Comparison of ENCODE assay signal across 14 cellular contexts in genomic region chr19:843836-844299, GRCh38. TPM values are rescaled to one million over a fixed set of nuclear protein-coding genes. Genes with fewer than 3 reads are reported as not detected.
DNase-seq lines count a peak whose midpoint lies in the region; ATAC-seq, FAIRE-seq and TF ChIP-seq lines count a peak whose summit lies in the region.
"Had no signal": no experiment of that assay in that cellular context is flagged by ENCODE, and none has a peak within 500 bp of the region (broad histone marks: within the 10 kb centered on the region; RNA-seq: fewer than 3 reads in every experiment).

No MANE protein-coding gene starts in this region.

- WGBS in K562 (ENCODE audit: insufficient coverage, low coverage, missing lambda C conversion rate) = 3% methylated on average over 12 of the region's 43 CpGs

- no peaks in the 10 kb centered on the region for H3K9me1 ChIP-seq in K562 (ENCODE audit: control insufficient read depth, insufficient read depth, low read length)

- peak overlapping the region; percentile 87 for H3K4me2 ChIP-seq in K562 (ENCODE audit: insufficient read depth, low read length)

- in situ Hi-C loops in K562 (cut with MboI) = no loop called here

- H3K4me3 ChIP-seq in K562 (peak overlapping the region; percentile 39), left lung (peak overlapping the region; percentile 3 to 19), thoracic aorta (peak overlapping the region; percentile 35)

- no peak for TF ChIP-seq POLR2A in K562 (conservative IDR thresholded peaks at IDR 0.05)

- H2AFZ ChIP-seq in K562 (ENCODE audit: low read depth, low read length) = peak overlapping the region; percentile 87

- POLR2A ChIA-PET in K562 (lab: Yijun Ruan, JAX) = interaction anchor here (1.1 to 1.2 kb wide), 2 partner anchors 12 to 45 kb away, joined by 3 read pairs; no protein-coding TSS in a partner anchor

- ATAC-seq in K562 = peak; percentile 71
- peak; percentile 64 for ATAC-seq in left lung
- no peak for ATAC-seq in thoracic aorta (ENCODE audit: insufficient number of reproducible peaks, low FRiP score, low read depth)

- no peak for TF ChIP-seq RAD21 in K562 (CRISPR knock-in tag; conservative IDR thresholded peaks at IDR 0.05 in 1 of 2, IDR thresholded peaks at IDR 0.05 in 1 of 2)

- TF ChIP-seq CTCF in K562 (IDR thresholded peaks at IDR 0.05 in 2 of 3, conservative IDR thresholded peaks at IDR 0.05 in 1 of 3; ENCODE audit: insufficient read depth in 2 of 3, low read depth in 1 of 3, low read length in 3 of 3) = no peak
- no peak for TF ChIP-seq CTCF in left lung (IDR thresholded peaks at IDR 0.05)
- TF ChIP-seq CTCF in thoracic aorta (IDR thresholded peaks at IDR 0.05) = no peak

- no peaks in the 10 kb centered on the region for H3K36me3 ChIP-seq in K562 (ENCODE audit: control insufficient read depth, insufficient read depth, low read length)
- no peaks in the 10 kb centered on the region for H3K36me3 ChIP-seq in left lung
- H3K36me3 ChIP-seq in thoracic aorta = no peaks in the 10 kb centered on the region
- H3K36me3 ChIP-seq: transverse colon had no signal

- CTCF ChIA-PET in K562 (lab: Yijun Ruan, JAX; ENCODE audit: low intra/inter-chr PET ratio) = no interaction called here

- peak overlapping the region; percentile 34 to 92; a peak in 3 of 4 replicates for H3K9ac ChIP-seq in K562 (ENCODE audit: insufficient read depth in 1 of 2, low read depth in 2 of 2, low read length in 2 of 2)

- intact Hi-C loops in K562 (cut with micrococcal nuclease) = no loop called here
- intact Hi-C loops in left lung (cut with DNase I) = no loop called here

- H3K9me3 ChIP-seq in K562 (replicated peaks; ENCODE audit: control insufficient read depth, insufficient read depth, low read depth, low read length) (no peaks in the 10 kb centered on the region), left lung (no peaks in the 10 kb centered on the region), thoracic aorta (no peaks in the 10 kb centered on the region)
- H3K9me3 ChIP-seq: transverse colon had no signal

- H3K4me1 ChIP-seq in K562 (replicated peaks in 1 of 2; ENCODE audit: control insufficient read depth in 2 of 2, insufficient read depth in 2 of 2, low read length in 2 of 2) (peaks cover 5 to 59% of the 10 kb centered on the region in 2 experiments), left lung (peaks cover 6 to 53% of the 10 kb centered on the region in 2 donors), thoracic aorta (ENCODE audit: control insufficient read depth in 1 of 2, low read depth in 2 of 2) (peaks cover 5 to 9% of the 10 kb centered on the region in 2 donors)

- DNase-seq in NCI-H748 (lab: John Stamatoyannopoulos, UW; ENCODE audit: unreplicated experiment) (peak; percentile 25), NCI-H748 treated with DMSO at 0.1 percent for 48 hours (lab: John Stamatoyannopoulos, UW) (no peak), K562 (ENCODE audit: extremely low read depth in 1 of 4, low spot score in 3 of 4) (peak in 2 of 4 experiments; percentile 59 to 67), left lung (peak in 1 of 2 donors; percentile 79), thoracic aorta (ENCODE audit: low spot score) (no peak), KG1 (lab: John Stamatoyannopoulos, UW) (no peak), iPS-NIHi7 (ENCODE audit: extremely low spot score) (no peak), NCI-H1436 treated with DMSO at 0.1 percent for 48 hours (lab: John Stamatoyannopoulos, UW) (no peak)
- DNase-seq: activated CD8-positive, alpha-beta memory T cell treated with anti-CD3 and anti-CD28 coated beads for 24 hours; DMS153; kidney; NCI-H446 treated with DMSO at 0.1 percent for 48 hours; transverse colon had no signal

- H3K79me2 ChIP-seq in K562 (ENCODE audit: control insufficient read depth, insufficient read depth, low read length) = no peaks in the 10 kb centered on the region

- FAIRE-seq in K562 (lab: Jason Lieb, UNC) = no peak
- FAIRE-seq: kidney had no signal

- no TSS peak for BruUV-seq in K562 (replicated peaks; lab: Mats Ljungman, UMichigan)

- H3K27ac ChIP-seq in K562 (ENCODE audit: extremely low read depth, low read depth, low read length) (0 out of 3 replicates have a peak overlapping the region, but pooled peaks have one; percentile 8), left lung (no peak overlapping the region), thoracic aorta (no peak overlapping the region)
- H3K27ac ChIP-seq: transverse colon had no signal

- TF ChIP-seq EP300 in K562 (IDR thresholded peaks at IDR 0.05; ENCODE audit: low read length) = no peak

- H3K27me3 ChIP-seq in K562 (ENCODE audit: control insufficient read depth in 2 of 2, insufficient read depth in 2 of 2, low read length in 2 of 2) (no peaks in the 10 kb centered on the region), left lung (peaks cover 15 to 87% of the 10 kb centered on the region in 2 donors), thoracic aorta (replicated peaks; ENCODE audit: insufficient read depth) (peaks cover 15% of the 10 kb centered on the region)

- no peaks in the 10 kb centered on the region for H4K20me1 ChIP-seq in K562 (replicated peaks; ENCODE audit: control insufficient read depth, insufficient read depth, low read length)

RNA-seq across cellular contexts. Expression of gene PRTN3, which starts 3.1 kb away (rescaled TPM):
- not detected in 2 replicates for total RNA-seq in K562 (2011; cell fraction: chromatin; rRNA removed; ENCODE audit: low replicate concordance)
- total RNA-seq in K562 (2011; cell fraction: nucleolus; rRNA removed) = 0.50 TPM in 1 of 2 replicates, not detected in the other
- total RNA-seq in K562 (2011; cell fraction: nucleoplasm; rRNA removed) = 0.37 TPM in 1 of 2 replicates, not detected in the other
- total RNA-seq in K562 (2014; rRNA removed) = 0.14 and 0.69 TPM in 2 replicates
- total RNA-seq in K562 (2014; rRNA removed; fragmentation: Illumina TruSeq; extraction: Trizol) = 0.19 TPM in 1 of 2 replicates, not detected in the other
- total RNA-seq in K562 (2015; rRNA removed; fragmentation: Illumina TruSeq; extraction: Trizol) = 0.36 and 0.41 TPM in 2 replicates
- 0.60 and 0.86 TPM in 2 replicates for total RNA-seq in K562 (2021)
- polyA plus RNA-seq in K562 (2011; rRNA removed) = 0.60 and 1.4 TPM in 2 replicates
- polyA plus RNA-seq in K562 (2011; cell fraction: cytosol; rRNA removed) = 3.3 and 5.8 TPM in 2 replicates
- polyA plus RNA-seq in K562 (2011; cell fraction: nucleus; rRNA removed) = 1.3 and 1.6 TPM in 2 replicates
- 0.55 and 1.3 TPM in 2 replicates for polyA plus RNA-seq in K562 (2012)
- 0.25 and 0.43 TPM in 2 replicates for polyA plus RNA-seq in K562 (2014; fragmentation: Illumina TruSeq; extraction: Trizol)
- polyA plus RNA-seq in K562 (2014; fragmentation: Nextera tagmentation; extraction: Ambion mirVana) = not detected
- polyA plus RNA-seq in K562 (2014; rRNA removed) = 0.50 TPM in 1 of 2 replicates, not detected in the other
- polyA minus RNA-seq in K562 (2011; rRNA and poly(A)+ RNA removed) = not detected in 2 replicates
- polyA minus RNA-seq in K562 (2011; cell fraction: cytosol; rRNA and poly(A)+ RNA removed) = 1.4 TPM in 1 of 2 replicates, not detected in the other
- polyA minus RNA-seq in K562 (2011; cell fraction: nucleus; rRNA and poly(A)+ RNA removed) = not detected in 2 replicates
- under 1 TPM; 0.55 to 0.58 TPM for total RNA-seq in left lung
- not detected for total RNA-seq in thoracic aorta
- total RNA-seq: chondrocyte, kidney, transverse colon had no signal

RNA-seq across cellular contexts. Expression of gene ELANE, which starts 8.2 kb away (rescaled TPM):
- not detected in 2 replicates for total RNA-seq in K562 (2011; cell fraction: chromatin; rRNA removed; ENCODE audit: low replicate concordance)
- total RNA-seq in K562 (2011; cell fraction: nucleolus; rRNA removed) = not detected in 2 replicates
- total RNA-seq in K562 (2011; cell fraction: nucleoplasm; rRNA removed) = not detected in 2 replicates
- total RNA-seq in K562 (2014; rRNA removed) (0.37 TPM in 1 of 2 replicates, not detected in the other), K562 (2014; rRNA removed; fragmentation: Illumina TruSeq; extraction: Trizol) (not detected in 2 replicates), K562 (2015; rRNA removed; fragmentation: Illumina TruSeq; extraction: Trizol) (not detected in 2 replicates), K562 (2021) (not detected in 2 replicates), left lung (1 to 10 TPM in 1 of 2 donors, under 1 TPM in 1; 0.89 to 1.3 TPM), thoracic aorta (under 1 TPM in 1 of 2 donors, not detected in 1; 0.41 TPM)
- polyA plus RNA-seq in K562 (2011; rRNA removed) (not detected in 2 replicates), K562 (2014; fragmentation: Illumina TruSeq; extraction: Trizol) (not detected in 2 replicates), K562 (2014; fragmentation: Nextera tagmentation; extraction: Ambion mirVana) (not detected), K562 (2014; rRNA removed) (not detected in 2 replicates)
- polyA plus RNA-seq in K562 (2011; cell fraction: cytosol; rRNA removed) = not detected in 2 replicates
- polyA plus RNA-seq in K562 (2011; cell fraction: nucleus; rRNA removed) = not detected in 2 replicates
- not detected in 2 replicates for polyA plus RNA-seq in K562 (2012)
- not detected in 2 replicates for polyA minus RNA-seq in K562 (2011; rRNA and poly(A)+ RNA removed)
- not detected in 2 replicates for polyA minus RNA-seq in K562 (2011; cell fraction: cytosol; rRNA and poly(A)+ RNA removed)
- polyA minus RNA-seq in K562 (2011; cell fraction: nucleus; rRNA and poly(A)+ RNA removed) = not detected in 2 replicates
- total RNA-seq: chondrocyte had no signal

RNA-seq across cellular contexts. Expression of gene CFD, which starts 15.6 kb away (rescaled TPM):
- total RNA-seq in K562 (2011; cell fraction: chromatin; rRNA removed; ENCODE audit: low replicate concordance) = 11.2 and 25.3 TPM in 2 replicates
- 23.0 and 26.8 TPM in 2 replicates for total RNA-seq in K562 (2011; cell fraction: nucleolus; rRNA removed)
- total RNA-seq in K562 (2011; cell fraction: nucleoplasm; rRNA removed) = 13.6 and 23.8 TPM in 2 replicates
- total RNA-seq in K562 (2014; rRNA removed) = 59.4 and 80.2 TPM in 2 replicates
- 3.1 TPM in 2 replicates for total RNA-seq in K562 (2014; rRNA removed; fragmentation: Illumina TruSeq; extraction: Trizol)
- 7.6 and 9.6 TPM in 2 replicates for total RNA-seq in K562 (2015; rRNA removed; fragmentation: Illumina TruSeq; extraction: Trizol)
- 49.3 and 50.9 TPM in 2 replicates for total RNA-seq in K562 (2021)
- polyA plus RNA-seq in K562 (2011; rRNA removed) = 8.5 and 12.1 TPM in 2 replicates
- 26.8 and 158 TPM in 2 replicates for polyA plus RNA-seq in K562 (2011; cell fraction: cytosol; rRNA removed)
- polyA plus RNA-seq in K562 (2011; cell fraction: nucleus; rRNA removed) = 8.1 and 19.5 TPM in 2 replicates
- 35.9 and 45.0 TPM in 2 replicates for polyA plus RNA-seq in K562 (2012)
- polyA plus RNA-seq in K562 (2014; fragmentation: Illumina TruSeq; extraction: Trizol) = 2.6 and 3.6 TPM in 2 replicates
- polyA plus RNA-seq in K562 (2014; fragmentation: Nextera tagmentation; extraction: Ambion mirVana) = under 1 TPM; 0.52 to 0.63 TPM
- polyA plus RNA-seq in K562 (2014; rRNA removed) = 52.0 and 54.1 TPM in 2 replicates
- polyA minus RNA-seq in K562 (2011; rRNA and poly(A)+ RNA removed) = 1.4 and 2.4 TPM in 2 replicates
- 20.8 and 31.8 TPM in 2 replicates for polyA minus RNA-seq in K562 (2011; cell fraction: cytosol; rRNA and poly(A)+ RNA removed)
- 6.1 and 7.4 TPM in 2 replicates for polyA minus RNA-seq in K562 (2011; cell fraction: nucleus; rRNA and poly(A)+ RNA removed)
- 10 to 100 TPM; 78.0 to 85.3 TPM for total RNA-seq in left lung
- 100 to 1,000 TPM; 472 to 781 TPM for total RNA-seq in thoracic aorta

RNA-seq across cellular contexts. Expression of gene AZU1, which starts 16.2 kb away (rescaled TPM):
- 3.4 and 6.7 TPM in 2 replicates for total RNA-seq in K562 (2011; cell fraction: chromatin; rRNA removed; ENCODE audit: low replicate concordance)
- 4.3 and 4.6 TPM in 2 replicates for total RNA-seq in K562 (2011; cell fraction: nucleolus; rRNA removed)
- 3.1 and 6.0 TPM in 2 replicates for total RNA-seq in K562 (2011; cell fraction: nucleoplasm; rRNA removed)
- total RNA-seq in K562 (2014; rRNA removed) (0.33 and 0.73 TPM in 2 replicates), K562 (2014; rRNA removed; fragmentation: Illumina TruSeq; extraction: Trizol) (not detected in 2 replicates), K562 (2015; rRNA removed; fragmentation: Illumina TruSeq; extraction: Trizol) (0.19 and 0.29 TPM in 2 replicates), K562 (2021) (1.4 and 1.7 TPM in 2 replicates), left lung (1 to 10 TPM; 1.3 TPM), thoracic aorta (1 to 10 TPM in 1 of 2 donors, not detected in 1; 1.1 TPM)
- polyA plus RNA-seq in K562 (2011; rRNA removed) (0.39 and 0.87 TPM in 2 replicates), K562 (2014; fragmentation: Illumina TruSeq; extraction: Trizol) (0.45 and 0.51 TPM in 2 replicates), K562 (2014; fragmentation: Nextera tagmentation; extraction: Ambion mirVana) (not detected), K562 (2014; rRNA removed) (1.9 and 3.3 TPM in 2 replicates)
- polyA plus RNA-seq in K562 (2011; cell fraction: cytosol; rRNA removed) = 0.60 and 0.94 TPM in 2 replicates
- 6.4 and 9.5 TPM in 2 replicates for polyA plus RNA-seq in K562 (2011; cell fraction: nucleus; rRNA removed)
- polyA plus RNA-seq in K562 (2012) = 1.5 and 9.7 TPM in 2 replicates
- polyA minus RNA-seq in K562 (2011; rRNA and poly(A)+ RNA removed) = not detected in 2 replicates
- 1.1 TPM in 1 of 2 replicates, not detected in the other for polyA minus RNA-seq in K562 (2011; cell fraction: cytosol; rRNA and poly(A)+ RNA removed)
- polyA minus RNA-seq in K562 (2011; cell fraction: nucleus; rRNA and poly(A)+ RNA removed) = 0.78 and 0.81 TPM in 2 replicates
- total RNA-seq: transverse colon had no signal

RNA-seq across cellular contexts. Expression of gene PLPPR3, which starts 22.1 kb away (rescaled TPM):
- total RNA-seq in K562 (2011; cell fraction: chromatin; rRNA removed; ENCODE audit: low replicate concordance) = 6.7 and 37.1 TPM in 2 replicates
- total RNA-seq in K562 (2011; cell fraction: nucleolus; rRNA removed) = 62.2 and 83.4 TPM in 2 replicates
- total RNA-seq in K562 (2011; cell fraction: nucleoplasm; rRNA removed) = 28.0 and 30.4 TPM in 2 replicates
- total RNA-seq in K562 (2014; rRNA removed) = 28.6 and 30.5 TPM in 2 replicates
- 1.8 and 2.3 TPM in 2 replicates for total RNA-seq in K562 (2014; rRNA removed; fragmentation: Illumina TruSeq; extraction: Trizol)
- total RNA-seq in K562 (2015; rRNA removed; fragmentation: Illumina TruSeq; extraction: Trizol) = 8.6 and 10.1 TPM in 2 replicates
- total RNA-seq in K562 (2021) = 40.4 and 48.2 TPM in 2 replicates
- 12.8 and 19.0 TPM in 2 replicates for polyA plus RNA-seq in K562 (2011; rRNA removed)
- polyA plus RNA-seq in K562 (2011; cell fraction: cytosol; rRNA removed) = 25.3 and 82.8 TPM in 2 replicates
- 24.4 and 43.1 TPM in 2 replicates for polyA plus RNA-seq in K562 (2011; cell fraction: nucleus; rRNA removed)
- polyA plus RNA-seq in K562 (2012) = 23.2 and 35.5 TPM in 2 replicates
- polyA plus RNA-seq in K562 (2014; fragmentation: Illumina TruSeq; extraction: Trizol) = 2.2 and 7.8 TPM in 2 replicates
- polyA plus RNA-seq in K562 (2014; fragmentation: Nextera tagmentation; extraction: Ambion mirVana) = under 1 TPM; 0.01 to 0.08 TPM
- 19.4 and 21.8 TPM in 2 replicates for polyA plus RNA-seq in K562 (2014; rRNA removed)
- polyA minus RNA-seq in K562 (2011; rRNA and poly(A)+ RNA removed) = 9.9 and 23.4 TPM in 2 replicates
- polyA minus RNA-seq in K562 (2011; cell fraction: cytosol; rRNA and poly(A)+ RNA removed) = 46.2 and 51.7 TPM in 2 replicates
- 7.9 and 8.1 TPM in 2 replicates for polyA minus RNA-seq in K562 (2011; cell fraction: nucleus; rRNA and poly(A)+ RNA removed)
- total RNA-seq in left lung = 1 to 10 TPM; 1.6 to 1.9 TPM
- total RNA-seq in thoracic aorta = not detected
- total RNA-seq: kidney, transverse colon had no signal

Comparison
In these comparisons a context has a peak if more than half of its experiments do, and no peak if none do; other contexts are left out.
1. RNA of gene CFD, which starts 15.6 kb away (total RNA-seq): 472 to 781 TPM in thoracic aorta; 78.0 to 85.3 TPM in left lung and 3.1 to 80.2 TPM in K562; every median in the first group is over 4 times any median in the second.
2. Peak in every context shown above with its lines, with median percentiles within 50 percentile points of each other: H3K4me3 ChIP-seq.